ENCODE assay signal across 1 cellular context in genomic region chr5:176447982-176448608, GRCh38.
A peak's percentile ranks its signal among the peaks of the same experiment; 100 is the strongest.
TF ChIP-seq lines count a peak whose summit lies in the region.

Gene FAF2 (plus strand): TSS chr5:176448385. CDS start chr5:176448408, 23 bp downstream.

TF ChIP-seq in K562, 482 proteins besides CTCF, POLR2A, EP300 and RAD21 (continued from another document and continues in another):
- TF ChIP-seq ZBTB43 (CRISPR knock-in tag; IDR thresholded peaks at IDR 0.05) (no peak), THAP7 (CRISPR knock-in tag; IDR thresholded peaks at IDR 0.05) (no peak), ETV5 (CRISPR knock-in tag; IDR thresholded peaks at IDR 0.05; ENCODE audit: low read depth) (peak; percentile 85), JUN (IDR thresholded peaks at IDR 0.05; ENCODE audit: borderline replicate concordance, low read depth, low read length) (peak; percentile 83), JUN (CRISPR knock-in tag; IDR thresholded peaks at IDR 0.05; ENCODE audit: borderline replicate concordance) (no peak), CBX1 (IDR thresholded peaks at IDR 0.05; ENCODE audit: low read depth) (peak; percentile 91), TAF15 (IDR thresholded peaks at IDR 0.05; ENCODE audit: low read depth, low read length) (no peak), GATAD2A (IDR thresholded peaks at IDR 0.05) (peak; percentile 100), NFE2 (IDR thresholded peaks at IDR 0.05; ENCODE audit: low read depth) (peak; percentile 67), REST (CRISPR knock-in tag; IDR thresholded peaks at IDR 0.05; ENCODE audit: low read depth) (no peak), ZBTB8A (IDR thresholded peaks at IDR 0.05; ENCODE audit: partially characterized antibody) (no peak), ELF2 (CRISPR knock-in tag; IDR thresholded peaks at IDR 0.05) (0 out of 2 replicates have a peak, but pooled peaks have one; percentile 15), ZBTB12 (CRISPR knock-in tag; IDR thresholded peaks at IDR 0.05) (peak; percentile 74), SIX5 (IDR thresholded peaks at IDR 0.05; ENCODE audit: borderline replicate concordance in 1 of 2, insufficient read depth in 1 of 2, low read depth in 1 of 2, low read length in 2 of 2) (no peak), TSC22D4 (tag; IDR thresholded peaks at IDR 0.05) (no peak), CREB1 (IDR thresholded peaks at IDR 0.05) (peak; percentile 79), CREB1 (CRISPR knock-in tag; IDR thresholded peaks at IDR 0.05) (no peak; the same call in 1 of the 2 replicates), SRF (CRISPR knock-in tag; IDR thresholded peaks at IDR 0.05) (peak in 1 of 2 experiments; percentile 70; a peak in 1 of 4 replicates), SNAPC5 (CRISPR knock-in tag; IDR thresholded peaks at IDR 0.05) (no peak), ZMIZ1 (IDR thresholded peaks at IDR 0.05; ENCODE audit: low read depth in 2 of 2, low read length in 2 of 2) (peak in 1 of 2 experiments; percentile 71; a peak in 1 of 4 replicates), SIN3A (IDR thresholded peaks at IDR 0.05; ENCODE audit: borderline replicate concordance in 2 of 2, control insufficient read depth in 1 of 2, low read depth in 2 of 2, low read length in 2 of 2) (no peak), TBL1XR1 (IDR thresholded peaks at IDR 0.05; ENCODE audit: low read length in 2 of 2) (peak; percentile 50 to 97; a peak in 3 of 4 replicates), ARID2 (IDR thresholded peaks at IDR 0.05) (peak; percentile 99), ESRRA (IDR thresholded peaks at IDR 0.05; ENCODE audit: borderline replicate concordance, low read depth) (peak; percentile 96; the same call in 1 of the 2 replicates), SNIP1 (IDR thresholded peaks at IDR 0.05; ENCODE audit: low read depth) (no peak), RHOXF2B (CRISPR knock-in tag; conservative IDR thresholded peaks at IDR 0.05) (no peak), TAF9B (IDR thresholded peaks at IDR 0.05; ENCODE audit: partially characterized antibody) (peak; percentile 94), PTRF (tag; IDR thresholded peaks at IDR 0.05) (no peak), SRSF3 (IDR thresholded peaks at IDR 0.05; ENCODE audit: insufficient read depth, low read length) (no peak), KLF16 (IDR thresholded peaks at IDR 0.05) (no peak), RB1 (IDR thresholded peaks at IDR 0.05; ENCODE audit: low read depth) (peak; percentile 74), ZNF77 (CRISPR knock-in tag; IDR thresholded peaks at IDR 0.05) (no peak), NEUROD1 (IDR thresholded peaks at IDR 0.05; ENCODE audit: borderline replicate concordance, low read depth, low read length, partially characterized antibody) (peak; percentile 52), ZNF431 (CRISPR knock-in tag; IDR thresholded peaks at IDR 0.05) (0 out of 2 replicates have a peak, but pooled peaks have one; percentile 9), POLR2G (IDR thresholded peaks at IDR 0.05; ENCODE audit: low read depth, low read length) (peak; percentile 90), CXXC5 (CRISPR knock-in tag; IDR thresholded peaks at IDR 0.05) (peak; percentile 77), PRMT5 (CRISPR knock-in tag; IDR thresholded peaks at IDR 0.05) (no peak), MEIS2 (IDR thresholded peaks at IDR 0.05; ENCODE audit: partially characterized antibody) (peak; percentile 79), NR2F6 (CRISPR knock-in tag; IDR thresholded peaks at IDR 0.05) (no peak)
- TF ChIP-seq, protein P1, sequence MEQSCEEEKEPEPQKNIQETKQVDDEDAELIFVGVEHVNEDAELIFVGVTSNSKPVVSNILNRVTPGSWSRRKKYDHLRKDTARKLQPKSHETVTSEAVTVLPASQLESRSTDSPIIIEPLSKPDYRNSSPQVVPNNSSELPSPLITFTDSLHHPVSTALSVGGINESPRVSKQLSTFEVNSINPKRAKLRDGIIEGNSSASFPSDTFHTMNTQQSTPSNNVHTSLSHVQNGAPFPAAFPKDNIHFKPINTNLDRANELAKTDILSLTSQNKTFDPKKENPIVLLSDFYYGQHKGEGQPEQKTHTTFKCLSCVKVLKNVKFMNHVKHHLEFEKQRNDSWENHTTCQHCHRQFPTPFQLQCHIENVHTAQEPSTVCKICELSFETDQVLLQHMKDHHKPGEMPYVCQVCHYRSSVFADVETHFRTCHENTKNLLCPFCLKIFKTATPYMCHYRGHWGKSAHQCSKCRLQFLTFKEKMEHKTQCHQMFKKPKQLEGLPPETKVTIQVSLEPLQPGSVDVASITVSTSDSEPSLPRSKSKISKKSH (CRISPR knock-in tag; IDR thresholded peaks at IDR 0.05), result no peak
- TF ChIP-seq, protein P2, sequence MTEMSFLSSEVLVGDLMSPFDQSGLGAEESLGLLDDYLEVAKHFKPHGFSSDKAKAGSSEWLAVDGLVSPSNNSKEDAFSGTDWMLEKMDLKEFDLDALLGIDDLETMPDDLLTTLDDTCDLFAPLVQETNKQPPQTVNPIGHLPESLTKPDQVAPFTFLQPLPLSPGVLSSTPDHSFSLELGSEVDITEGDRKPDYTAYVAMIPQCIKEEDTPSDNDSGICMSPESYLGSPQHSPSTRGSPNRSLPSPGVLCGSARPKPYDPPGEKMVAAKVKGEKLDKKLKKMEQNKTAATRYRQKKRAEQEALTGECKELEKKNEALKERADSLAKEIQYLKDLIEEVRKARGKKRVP (CRISPR knock-in tag; IDR thresholded peaks at IDR 0.05), result no peak
- TF ChIP-seq, protein P3, sequence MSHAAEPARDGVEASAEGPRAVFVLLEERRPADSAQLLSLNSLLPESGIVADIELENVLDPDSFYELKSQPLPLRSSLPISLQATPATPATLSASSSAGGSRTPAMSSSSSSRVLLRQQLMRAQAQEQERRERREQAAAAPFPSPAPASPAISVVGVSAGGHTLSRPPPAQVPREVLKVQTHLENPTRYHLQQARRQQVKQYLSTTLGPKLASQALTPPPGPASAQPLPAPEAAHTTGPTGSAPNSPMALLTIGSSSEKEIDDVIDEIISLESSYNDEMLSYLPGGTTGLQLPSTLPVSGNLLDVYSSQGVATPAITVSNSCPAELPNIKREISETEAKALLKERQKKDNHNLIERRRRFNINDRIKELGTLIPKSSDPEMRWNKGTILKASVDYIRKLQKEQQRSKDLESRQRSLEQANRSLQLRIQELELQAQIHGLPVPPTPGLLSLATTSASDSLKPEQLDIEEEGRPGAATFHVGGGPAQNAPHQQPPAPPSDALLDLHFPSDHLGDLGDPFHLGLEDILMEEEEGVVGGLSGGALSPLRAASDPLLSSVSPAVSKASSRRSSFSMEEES (CRISPR knock-in tag; IDR thresholded peaks at IDR 0.05), result no peak
- TF ChIP-seq, protein P4, sequence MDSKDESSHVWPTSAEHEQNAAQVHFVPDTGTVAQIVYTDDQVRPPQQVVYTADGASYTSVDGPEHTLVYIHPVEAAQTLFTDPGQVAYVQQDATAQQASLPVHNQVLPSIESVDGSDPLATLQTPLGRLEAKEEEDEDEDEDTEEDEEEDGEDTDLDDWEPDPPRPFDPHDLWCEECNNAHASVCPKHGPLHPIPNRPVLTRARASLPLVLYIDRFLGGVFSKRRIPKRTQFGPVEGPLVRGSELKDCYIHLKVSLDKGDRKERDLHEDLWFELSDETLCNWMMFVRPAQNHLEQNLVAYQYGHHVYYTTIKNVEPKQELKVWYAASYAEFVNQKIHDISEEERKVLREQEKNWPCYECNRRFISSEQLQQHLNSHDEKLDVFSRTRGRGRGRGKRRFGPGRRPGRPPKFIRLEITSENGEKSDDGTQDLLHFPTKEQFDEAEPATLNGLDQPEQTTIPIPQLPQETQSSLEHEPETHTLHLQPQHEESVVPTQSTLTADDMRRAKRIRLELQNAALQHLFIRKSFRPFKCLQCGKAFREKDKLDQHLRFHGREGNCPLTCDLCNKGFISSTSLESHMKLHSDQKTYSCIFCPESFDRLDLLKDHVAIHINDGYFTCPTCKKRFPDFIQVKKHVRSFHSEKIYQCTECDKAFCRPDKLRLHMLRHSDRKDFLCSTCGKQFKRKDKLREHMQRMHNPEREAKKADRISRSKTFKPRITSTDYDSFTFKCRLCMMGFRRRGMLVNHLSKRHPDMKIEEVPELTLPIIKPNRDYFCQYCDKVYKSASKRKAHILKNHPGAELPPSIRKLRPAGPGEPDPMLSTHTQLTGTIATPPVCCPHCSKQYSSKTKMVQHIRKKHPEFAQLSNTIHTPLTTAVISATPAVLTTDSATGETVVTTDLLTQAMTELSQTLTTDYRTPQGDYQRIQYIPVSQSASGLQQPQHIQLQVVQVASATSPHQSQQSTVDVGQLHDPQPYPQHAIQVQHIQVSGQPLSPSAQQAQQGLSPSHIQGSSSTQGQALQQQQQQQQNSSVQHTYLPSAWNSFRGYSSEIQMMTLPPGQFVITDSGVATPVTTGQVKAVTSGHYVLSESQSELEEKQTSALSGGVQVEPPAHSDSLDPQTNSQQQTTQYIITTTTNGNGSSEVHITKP (IDR thresholded peaks at IDR 0.05; ENCODE audit: partially characterized antibody), result peak; percentile 6
